10 cellular contexts compared by ENCODE assay signal in genomic region chr19:5952193-5953033, GRCh38. TPM values are rescaled to one million over a fixed set of nuclear protein-coding genes. Genes with fewer than 3 reads are reported as not detected.
DNase-seq lines count a peak whose midpoint lies in the region; ATAC-seq and TF ChIP-seq lines count a peak whose summit lies in the region.
"Had no signal": no experiment of that assay in that cellular context is flagged by ENCODE, and none has a peak within 500 bp of the region (broad histone marks: within the 10 kb centered on the region; RNA-seq: fewer than 3 reads in every experiment).

No MANE protein-coding gene starts in this region.

- peak overlapping the region; percentile 15 for H3K27ac Mint-ChIP-seq in Caco-2 (ENCODE audit: unreplicated experiment)
- H3K27ac Mint-ChIP-seq in activated naive CD8-positive, alpha-beta T cell, result peak overlapping the region; percentile 94
- peak overlapping the region; percentile 64 for H3K27ac Mint-ChIP-seq in memory B cell

- H3K36me3 Mint-ChIP-seq in Caco-2 (ENCODE audit: insufficient read depth, unreplicated experiment) (peaks cover 8% of the 10 kb centered on the region), memory B cell (peaks cover 7% of the 10 kb centered on the region)
- H3K36me3 Mint-ChIP-seq in activated naive CD8-positive, alpha-beta T cell, result peaks cover 13% of the 10 kb centered on the region

- ATAC-seq in memory B cell (ENCODE audit: low read depth) (no peak), GM18870 (IDR thresholded peaks at IDR 0.05; ENCODE audit: unreplicated experiment) (no peak)

- H3K9me3 Mint-ChIP-seq in Caco-2 (ENCODE audit: unreplicated experiment) (no peaks in the 10 kb centered on the region), memory B cell (no peaks in the 10 kb centered on the region)
- no peaks in the 10 kb centered on the region for H3K9me3 Mint-ChIP-seq in activated naive CD8-positive, alpha-beta T cell (ENCODE audit: low read depth)
- H3K9me3 Mint-ChIP-seq: stimulated activated naive B cell treated with anti-CD40 and anti-IgM and Interleukin-4, amounts not matched to agents 10 μg/mL and 1 μg/mL and 100 μg/mL, for 72 hours had no signal

- DNase-seq in AG04450 (ENCODE audit: low read depth, low spot score) (no peak), Caco-2 (no peak), memory B cell (ENCODE audit: low spot score in 2 of 2) (no peak), D341Med (ENCODE audit: low spot score) (no peak), amygdala (lab: John Stamatoyannopoulos, UW) (no peak), activated gamma-delta T cell (lab: John Stamatoyannopoulos, UW) (no peak)
- DNase-seq: T1000 had no signal

- CTCF ChIA-PET in AG04450 (lab: Charles Lee) (interaction anchor here (0.6 to 12.8 kb wide), 3 partner anchors 15 to 179 kb away, joined by 3 to 72 read pairs (median 12); partner anchors contain the start of gene NRTN), Caco-2 (lab: Charles Lee) (interaction anchor here (1.5 kb wide), 1 partner anchor 16 kb away, joined by 5 read pairs; no protein-coding TSS in a partner anchor)

- peak overlapping the region; percentile 70 for H3K27ac ChIP-seq in AG04450 (ENCODE audit: low read depth, low read length)

- no peak overlapping the region for H3K4me3 Mint-ChIP-seq in Caco-2 (ENCODE audit: unreplicated experiment)
- peak overlapping the region; percentile 80 for H3K4me3 Mint-ChIP-seq in activated naive CD8-positive, alpha-beta T cell
- no peak overlapping the region for H3K4me3 Mint-ChIP-seq in memory B cell

- intact Hi-C loops in Caco-2 (cut with micrococcal nuclease; ENCODE audit: unreplicated experiment), result no loop called here

- no TSS peak for BruUV-seq in Caco-2 (replicated peaks; lab: Mats Ljungman, UMichigan)

- TF ChIP-seq CTCF in AG04450 (IDR thresholded peaks at IDR 0.05; ENCODE audit: low read depth, low read length) (no peak), Caco-2 (IDR thresholded peaks at IDR 0.05; ENCODE audit: insufficient read depth in 1 of 2, low read depth in 1 of 2, low read length in 1 of 2, severe bottlenecking in 1 of 2, unreplicated experiment in 1 of 2) (no peak)

- no peaks in the 10 kb centered on the region; the same call in 1 of the 2 replicates for H3K36me3 ChIP-seq in Caco-2 (ENCODE audit: control insufficient read depth, insufficient read depth, low read length)

- POLR2A ChIA-PET in AG04450 (lab: Yijun Ruan, JAX), result interaction anchor here (1.0 to 3.5 kb wide), 2 partner anchors 17 to 48 kb away, joined by 3 to 10 read pairs; no protein-coding TSS in a partner anchor
- POLR2A ChIA-PET in Caco-2 (lab: Charles Lee), result no interaction called here

- H3K4me3 ChIP-seq in AG04450 (ENCODE audit: low read depth, low read length) (no peak overlapping the region), Caco-2 (ENCODE audit: low read depth, low read length) (no peak overlapping the region)

- no peaks in the 10 kb centered on the region for H3K27me3 ChIP-seq in AG04450 (ENCODE audit: control insufficient read depth, insufficient read depth, low read length)
- no peaks in the 10 kb centered on the region for H3K27me3 ChIP-seq in Caco-2 (replicated peaks; ENCODE audit: control insufficient read depth, insufficient read depth, low read length)

- H3K9me3 ChIP-seq in AG04450 (ENCODE audit: control insufficient read depth, insufficient read depth, low read length), result no peaks in the 10 kb centered on the region
- no peaks in the 10 kb centered on the region for H3K9me3 ChIP-seq in Caco-2

- H3K4me1 Mint-ChIP-seq in Caco-2 (ENCODE audit: low read depth, unreplicated experiment) (peaks cover 7% of the 10 kb centered on the region), memory B cell (peaks cover 45% of the 10 kb centered on the region)
- H3K4me1 Mint-ChIP-seq in activated naive CD8-positive, alpha-beta T cell (ENCODE audit: low read depth), result peaks cover 93% of the 10 kb centered on the region

- peaks cover 17% of the 10 kb centered on the region for H3K4me1 ChIP-seq in Caco-2

- H3K27me3 Mint-ChIP-seq in Caco-2 (ENCODE audit: insufficient read depth, unreplicated experiment) (no peaks in the 10 kb centered on the region), memory B cell (no peaks in the 10 kb centered on the region)
- no peaks in the 10 kb centered on the region for H3K27me3 Mint-ChIP-seq in activated naive CD8-positive, alpha-beta T cell
- H3K27me3 Mint-ChIP-seq: stimulated activated naive B cell treated with anti-CD40 and anti-IgM and Interleukin-4, amounts not matched to agents 10 μg/mL and 1 μg/mL and 100 μg/mL, for 72 hours had no signal

RNA-seq across cellular contexts. Expression of gene RANBP3, which starts 25.5 kb away (rescaled TPM):
- 62.6 and 81.9 TPM in 2 replicates for polyA plus RNA-seq in AG04450 (2011; rRNA removed)
- polyA minus RNA-seq in AG04450 (2011; rRNA and poly(A)+ RNA removed), result 45.8 and 76.4 TPM in 2 replicates
- 85.4 and 90.4 TPM in 2 replicates for total RNA-seq in Caco-2 (2022)

RNA-seq across cellular contexts. Expression of gene CAPS, which starts 38.4 kb away (rescaled TPM):
- polyA plus RNA-seq in AG04450 (2011; rRNA removed), result 2.7 and 2.8 TPM in 2 replicates
- polyA minus RNA-seq in AG04450 (2011; rRNA and poly(A)+ RNA removed), result 0.83 and 1.2 TPM in 2 replicates
- total RNA-seq in Caco-2 (2022), result 5.8 and 7.2 TPM in 2 replicates

RNA-seq across cellular contexts. Expression of gene VMAC, which starts 47.7 kb away (rescaled TPM):
- polyA plus RNA-seq in AG04450 (2011; rRNA removed), result 2.5 and 2.6 TPM in 2 replicates
- polyA minus RNA-seq in AG04450 (2011; rRNA and poly(A)+ RNA removed), result 2.1 TPM in 2 replicates
- total RNA-seq in Caco-2 (2022), result 4.7 and 4.8 TPM in 2 replicates

RNA-seq across cellular contexts. Expression of gene NDUFA11, which starts 48.8 kb away (rescaled TPM):
- 168 and 272 TPM in 2 replicates for polyA plus RNA-seq in AG04450 (2011; rRNA removed)
- 14.4 and 26.5 TPM in 2 replicates for polyA minus RNA-seq in AG04450 (2011; rRNA and poly(A)+ RNA removed)
- 272 and 274 TPM in 2 replicates for total RNA-seq in Caco-2 (2022)

Comparison
In these comparisons a context has a peak if more than half of its experiments do, and no peak if none do; other contexts are left out.
1. H3K27ac Mint-ChIP-seq: peak in every context shown above with its lines; median percentile 94 in activated naive CD8-positive, alpha-beta T cell; 64 in memory B cell; 15 in Caco-2.